In the genomic region with DNA sequence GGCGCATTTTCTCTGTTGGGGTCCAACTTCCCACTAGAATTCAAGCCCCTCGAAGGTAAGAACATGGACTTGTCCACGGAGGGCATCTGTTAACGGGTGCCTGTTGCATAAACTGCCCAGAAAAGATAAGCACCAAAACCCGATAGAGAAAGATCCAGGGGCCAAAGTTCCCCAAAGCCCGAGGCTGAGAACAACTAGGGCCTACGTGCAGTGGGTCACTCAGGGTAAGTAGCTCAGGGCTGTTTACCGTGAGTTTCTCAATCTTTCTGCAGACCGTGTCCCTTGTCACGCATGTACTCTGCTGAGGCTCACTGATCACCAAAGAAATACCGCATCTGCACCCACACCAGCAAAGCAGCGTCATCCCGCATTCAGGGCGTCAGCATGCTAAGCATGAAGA, we compare ENCODE assay signal across 38 cellular contexts. TPM values are rescaled to one million over a fixed set of nuclear protein-coding genes. Genes with fewer than 3 reads are reported as not detected.
"Had no signal": no experiment of that assay in that cellular context is flagged by ENCODE, and none has a peak within 500 bp of the region (broad histone marks: within the 10 kb centered on the region; RNA-seq: fewer than 3 reads in every experiment).

No MANE protein-coding gene starts in this region.

- H3K36me3 Mint-ChIP-seq: activated naive CD4-positive, alpha-beta T cell treated with anti-CD3 and anti-CD28 coated beads, Interleukin-2, amount 50 U/mL, for 72 hours had no signal

- H3K27ac ChIP-seq: adrenal gland, body of pancreas, brain microvascular endothelial cell, breast epithelium, VCaP had no signal

- H3K4me1 ChIP-seq: adrenal gland, breast epithelium had no signal

- H3K4me1 Mint-ChIP-seq: activated B cell treated with CpG ODN at 0.5 μM for 24 hours; activated CD4-positive, alpha-beta T cell treated with anti-CD3 and anti-CD28 coated beads for 36 hours; activated naive CD8-positive, alpha-beta T cell treated with anti-CD3 and anti-CD28 coated beads for 36 hours; activated T-helper 17 cell treated with anti-CD3 and anti-CD28 coated beads, Interleukin-2, amount 50 U/mL, for 72 hours had no signal

- ATAC-seq: activated CD4-positive, alpha-beta T cell treated with anti-CD3 and anti-CD28 coated beads for 36 hours; activated CD8-positive, alpha-beta T cell treated with anti-CD3 and anti-CD28 coated beads for 36 hours; activated naive CD4-positive, alpha-beta T cell treated with anti-CD3 and anti-CD28 coated beads, Interleukin-2, amount 50 U/mL, for 72 hours; activated T-cell treated with anti-CD3 and anti-CD28 coated beads, Interleukin-2, amount 50 U/mL, for 4 hours; activated T-cell treated with anti-CD3 and anti-CD28 coated beads, Interleukin-2, amount 50 U/mL, for 72 hours; activated T-helper 17 cell treated with anti-CD3 and anti-CD28 coated beads, Interleukin-2, amount 50 U/mL, for 72 hours; body of pancreas had no signal

- H3K4me3 ChIP-seq: adrenal gland, body of pancreas, breast epithelium had no signal

- H3K36me3 ChIP-seq: adrenal gland, brain microvascular endothelial cell, breast epithelium had no signal

- H3K9me3 Mint-ChIP-seq: activated B cell treated with CpG ODN at 0.5 μM for 24 hours; activated CD4-positive, alpha-beta T cell treated with anti-CD3 and anti-CD28 coated beads, Interleukin-2, amount 10 ng/mL, durations not matched to agents 7 days and 5 days; activated CD8-positive, alpha-beta T cell treated with anti-CD3 and anti-CD28 coated beads for 36 hours; activated naive CD4-positive, alpha-beta T cell treated with anti-CD3 and anti-CD28 coated beads for 36 hours; activated naive CD4-positive, alpha-beta T cell treated with anti-CD3 and anti-CD28 coated beads, Interleukin-2, amount 50 U/mL, for 72 hours; activated naive CD8-positive, alpha-beta T cell treated with anti-CD3 and anti-CD28 coated beads for 36 hours; activated T-cell treated with anti-CD3 and anti-CD28 coated beads, Interleukin-2, amount 50 U/mL, for 4 hours; activated T-cell treated with anti-CD3 and anti-CD28 coated beads, Interleukin-2, amount 50 U/mL, for 72 hours; activated T-helper 1 cell treated with anti-CD3 and anti-CD28 coated beads, Interleukin-12 subunit alpha, Interleukin-12 subunit beta, Interleukin-2, Interleukin-4 antibody, amounts not matched to agents 30 ng/mL and 10 ng/mL and 1 ng/mL, durations not matched to agents 14 hours and 24 hours and 36 hours; activated T-helper 17 cell treated with anti-CD3 and anti-CD28 coated beads, Interleukin-2, amount 50 U/mL, for 72 hours; T-helper 1 cell treated with Interleukin-12 subunit alpha and Interleukin-12 subunit beta and Interleukin-4 antibody, amounts not matched to agents 30 μg/mL and 1 μg/mL, for 36 hours; T-helper 2 cell treated with Interferon-gamma antibody and Interleukin-4, amounts not matched to agents 5 μg/mL and 100 μg/mL, for 36 hours had no signal

- DNase-seq: activated B cell treated with CpG ODN at 0.5 μM for 24 hours; activated CD4-positive, alpha-beta T cell treated with anti-CD3 and anti-CD28 coated beads for 1 hour; activated CD4-positive, alpha-beta T cell treated with anti-CD3 and anti-CD28 coated beads for 36 hours; activated CD4-positive, alpha-beta T cell treated with anti-CD3 and anti-CD28 coated beads for 48 hours; activated CD4-positive, alpha-beta T cell treated with anti-CD3 and anti-CD28 coated beads, Interleukin-2, amount 10 ng/mL, durations not matched to agents 7 days and 5 days; activated CD4-positive, alpha-beta T cell treated with anti-CD3 and anti-CD28 coated beads, Interleukin-2, amount 50 U/mL, for 48 hours; activated CD8-positive, alpha-beta memory T cell treated with anti-CD3 and anti-CD28 coated beads, Interleukin-2, amount 50 U/mL, for 4 hours; activated CD8-positive, alpha-beta T cell treated with anti-CD3 and anti-CD28 coated beads for 36 hours; activated effector memory CD4-positive, alpha-beta T cell treated with anti-CD3 and anti-CD28 coated beads, Interleukin-2, amount 50 U/mL, for 16 hours; activated gamma-delta T cell treated with Interleukin-2 at 50 U/mL for 16 hours; activated naive CD4-positive, alpha-beta T cell; activated naive CD4-positive, alpha-beta T cell treated with anti-CD3 and anti-CD28 coated beads for 36 hours; activated naive CD4-positive, alpha-beta T cell treated with anti-CD3 and anti-CD28 coated beads, Interleukin-2, amount 50 U/mL, for 16 hours; activated naive CD8-positive, alpha-beta T cell treated with anti-CD3 and anti-CD28 coated beads for 36 hours; activated T-cell treated with anti-CD3 and anti-CD28 coated beads for 4 hours; activated T-cell treated with anti-CD3 and anti-CD28 coated beads, Interleukin-2, amount 50 U/mL, for 1 hour; activated T-cell treated with anti-CD3 and anti-CD28 coated beads, Interleukin-2, amount 50 U/mL, for 4 hours; activated T-cell treated with anti-CD3 and anti-CD28 coated beads, Interleukin-2, amount 50 U/mL, for 72 hours; adrenal gland; amniotic stem cell; aorta; brain microvascular endothelial cell; central memory CD4-positive, alpha-beta T cell; T-helper 1 cell; T-helper 2 cell; T-helper 9 cell had no signal

- H3K27me3 Mint-ChIP-seq: activated B cell treated with CpG ODN at 0.5 μM for 24 hours; activated CD4-positive, alpha-beta T cell treated with anti-CD3 and anti-CD28 coated beads for 36 hours; activated CD4-positive, alpha-beta T cell treated with anti-CD3 and anti-CD28 coated beads, Interleukin-2, amount 10 ng/mL, durations not matched to agents 7 days and 5 days; activated CD8-positive, alpha-beta T cell treated with anti-CD3 and anti-CD28 coated beads for 36 hours; activated naive CD8-positive, alpha-beta T cell treated with anti-CD3 and anti-CD28 coated beads for 36 hours had no signal

- H3K4me3 Mint-ChIP-seq: activated B cell treated with CpG ODN at 0.5 μM for 24 hours; activated CD4-positive, alpha-beta T cell treated with anti-CD3 and anti-CD28 coated beads for 36 hours; activated CD4-positive, alpha-beta T cell treated with anti-CD3 and anti-CD28 coated beads, Interleukin-2, amount 10 ng/mL, durations not matched to agents 7 days and 5 days; activated CD8-positive, alpha-beta T cell treated with anti-CD3 and anti-CD28 coated beads for 36 hours; activated naive CD4-positive, alpha-beta T cell treated with anti-CD3 and anti-CD28 coated beads for 36 hours; activated naive CD8-positive, alpha-beta T cell treated with anti-CD3 and anti-CD28 coated beads for 36 hours; activated T-cell treated with anti-CD3 and anti-CD28 coated beads, Interleukin-2, amount 50 U/mL, for 4 hours; activated T-cell treated with anti-CD3 and anti-CD28 coated beads, Interleukin-2, amount 50 U/mL, for 72 hours; activated T-helper 1 cell treated with anti-CD3 and anti-CD28 coated beads, Interleukin-12 subunit alpha, Interleukin-12 subunit beta, Interleukin-2, Interleukin-4 antibody, amounts not matched to agents 30 ng/mL and 10 ng/mL and 1 ng/mL, durations not matched to agents 14 hours and 24 hours and 36 hours; activated T-helper 17 cell treated with anti-CD3 and anti-CD28 coated beads, Interleukin-2, amount 50 U/mL, for 72 hours; T-helper 1 cell treated with Interleukin-12 subunit alpha and Interleukin-12 subunit beta and Interleukin-4 antibody, amounts not matched to agents 30 μg/mL and 1 μg/mL, for 36 hours; T-helper 2 cell treated with Interferon-gamma antibody and Interleukin-4, amounts not matched to agents 5 μg/mL and 100 μg/mL, for 36 hours had no signal

- FAIRE-seq: astrocyte, TTC549 had no signal

- H3K27me3 ChIP-seq: adrenal gland, body of pancreas, brain microvascular endothelial cell, breast epithelium had no signal

- H3K9me3 ChIP-seq: adrenal gland, body of pancreas, breast epithelium had no signal

- H3K27ac Mint-ChIP-seq: activated B cell treated with CpG ODN at 0.5 μM for 24 hours; activated CD4-positive, alpha-beta T cell treated with anti-CD3 and anti-CD28 coated beads for 36 hours; activated CD4-positive, alpha-beta T cell treated with anti-CD3 and anti-CD28 coated beads, Interleukin-2, amount 10 ng/mL, durations not matched to agents 7 days and 5 days; activated CD8-positive, alpha-beta T cell treated with anti-CD3 and anti-CD28 coated beads for 36 hours; activated naive CD4-positive, alpha-beta T cell treated with anti-CD3 and anti-CD28 coated beads for 36 hours; activated naive CD4-positive, alpha-beta T cell treated with anti-CD3 and anti-CD28 coated beads, Interleukin-2, amount 50 U/mL, for 72 hours; activated naive CD8-positive, alpha-beta T cell treated with anti-CD3 and anti-CD28 coated beads for 36 hours; activated T-cell treated with anti-CD3 and anti-CD28 coated beads, Interleukin-2, amount 50 U/mL, for 72 hours; activated T-helper 1 cell treated with anti-CD3 and anti-CD28 coated beads, Interleukin-12 subunit alpha, Interleukin-12 subunit beta, Interleukin-2, Interleukin-4 antibody, amounts not matched to agents 30 ng/mL and 10 ng/mL and 1 ng/mL, durations not matched to agents 14 hours and 24 hours and 36 hours; activated T-helper 17 cell treated with anti-CD3 and anti-CD28 coated beads, Interleukin-2, amount 50 U/mL, for 72 hours; T-helper 1 cell treated with Interleukin-12 subunit alpha and Interleukin-12 subunit beta and Interleukin-4 antibody, amounts not matched to agents 30 μg/mL and 1 μg/mL, for 36 hours; T-helper 2 cell treated with Interferon-gamma antibody and Interleukin-4, amounts not matched to agents 5 μg/mL and 100 μg/mL, for 36 hours had no signal

RNA-seq across cellular contexts. Expression of gene PGA5, which starts 24.4 kb away (rescaled TPM):
- total RNA-seq: activated B cell treated with CpG ODN at 0.5 μM for 24 hours; activated CD4-positive, alpha-beta T cell treated with anti-CD3 and anti-CD28 coated beads for 36 hours; activated CD4-positive, alpha-beta T cell treated with anti-CD3 and anti-CD28 coated beads, Interleukin-2, amount 10 ng/mL, durations not matched to agents 7 days and 5 days; activated CD8-positive, alpha-beta memory T cell treated with anti-CD3 and anti-CD28 coated beads for 36 hours; activated CD8-positive, alpha-beta T cell treated with anti-CD3 and anti-CD28 coated beads for 36 hours; activated naive CD4-positive, alpha-beta T cell treated with anti-CD3 and anti-CD28 coated beads for 36 hours; activated naive CD4-positive, alpha-beta T cell treated with anti-CD3 and anti-CD28 coated beads, Interleukin-2, amount 50 U/mL, for 72 hours; activated naive CD8-positive, alpha-beta T cell treated with anti-CD3 and anti-CD28 coated beads for 36 hours; activated T-cell treated with anti-CD3 and anti-CD28 coated beads, Interleukin-2, amount 50 U/mL, for 4 hours; activated T-cell treated with anti-CD3 and anti-CD28 coated beads, Interleukin-2, amount 50 U/mL, for 72 hours; activated T-helper 1 cell treated with anti-CD3 and anti-CD28 coated beads, Interleukin-12 subunit alpha, Interleukin-12 subunit beta, Interleukin-2, Interleukin-4 antibody, amounts not matched to agents 30 ng/mL and 10 ng/mL and 1 ng/mL, durations not matched to agents 14 hours and 24 hours and 36 hours; activated T-helper 17 cell treated with anti-CD3 and anti-CD28 coated beads, Interleukin-2, amount 50 U/mL, for 72 hours; cardiac septum had no signal

RNA-seq across cellular contexts. Expression of gene PGA4, which starts 43.2 kb away (rescaled TPM):
- total RNA-seq: activated B cell treated with CpG ODN at 0.5 μM for 24 hours; activated CD4-positive, alpha-beta T cell treated with anti-CD3 and anti-CD28 coated beads for 36 hours; activated CD4-positive, alpha-beta T cell treated with anti-CD3 and anti-CD28 coated beads, Interleukin-2, amount 10 ng/mL, durations not matched to agents 7 days and 5 days; activated CD8-positive, alpha-beta memory T cell treated with anti-CD3 and anti-CD28 coated beads for 36 hours; activated CD8-positive, alpha-beta T cell treated with anti-CD3 and anti-CD28 coated beads for 36 hours; activated naive CD4-positive, alpha-beta T cell treated with anti-CD3 and anti-CD28 coated beads for 36 hours; activated naive CD4-positive, alpha-beta T cell treated with anti-CD3 and anti-CD28 coated beads, Interleukin-2, amount 50 U/mL, for 72 hours; activated naive CD8-positive, alpha-beta T cell treated with anti-CD3 and anti-CD28 coated beads for 36 hours; activated T-cell treated with anti-CD3 and anti-CD28 coated beads, Interleukin-2, amount 50 U/mL, for 4 hours; activated T-cell treated with anti-CD3 and anti-CD28 coated beads, Interleukin-2, amount 50 U/mL, for 72 hours; activated T-helper 1 cell treated with anti-CD3 and anti-CD28 coated beads, Interleukin-12 subunit alpha, Interleukin-12 subunit beta, Interleukin-2, Interleukin-4 antibody, amounts not matched to agents 30 ng/mL and 10 ng/mL and 1 ng/mL, durations not matched to agents 14 hours and 24 hours and 36 hours; activated T-helper 17 cell treated with anti-CD3 and anti-CD28 coated beads, Interleukin-2, amount 50 U/mL, for 72 hours; cardiac septum had no signal
